13 cellular contexts compared by ENCODE assay signal in the genomic region with DNA sequence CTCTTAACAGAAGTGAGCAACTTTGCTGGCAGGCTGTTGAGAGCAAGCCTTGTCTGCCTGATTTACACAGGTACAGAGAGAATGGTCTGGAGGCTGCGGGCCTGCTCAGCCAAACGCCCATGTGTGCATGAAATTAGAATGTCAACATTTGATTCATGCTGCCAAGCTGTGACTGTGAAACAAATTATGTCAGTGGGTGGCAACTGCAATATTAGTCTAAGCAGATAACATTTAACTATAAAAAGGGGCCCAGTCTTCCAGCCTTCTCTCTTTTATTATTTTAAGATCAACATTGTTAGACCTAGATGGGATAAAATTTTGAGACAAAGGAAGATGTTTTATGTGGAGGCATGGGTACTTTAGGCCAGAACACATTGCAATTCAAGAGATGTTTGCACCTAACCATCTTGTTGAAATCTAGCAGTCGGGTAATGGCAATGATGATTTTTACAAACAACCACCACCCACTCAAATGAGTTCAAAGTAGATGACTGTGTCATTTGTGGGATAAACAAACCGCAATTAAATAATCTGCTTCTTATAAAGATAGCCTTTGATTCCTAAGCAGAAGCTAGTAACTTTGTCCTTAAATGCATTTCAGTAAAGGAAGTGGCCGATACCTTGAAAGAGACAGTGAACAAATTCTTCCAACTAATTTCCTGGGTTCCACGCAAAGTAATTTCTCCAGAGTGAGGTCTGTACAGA.
DNase-seq lines count a peak whose midpoint lies in the region; ATAC-seq, FAIRE-seq and TF ChIP-seq lines count a peak whose summit lies in the region.
"Had no signal": no experiment of that assay in that cellular context is flagged by ENCODE, and none has a peak within 500 bp of the region (broad histone marks: within the 10 kb centered on the region; RNA-seq: fewer than 3 reads in every experiment).

No MANE protein-coding gene starts in this region.

- dilution Hi-C loops in endothelial cell of umbilical vein (cut with MboI; ENCODE audit: extremely low pct_ligation_motif_present, low sequenced_read_pairs), result no loop called here

- H3K27me3 ChIP-seq in endothelial cell of umbilical vein (ENCODE audit: control insufficient read depth in 2 of 2, insufficient read depth in 2 of 2, low read length in 2 of 2) (peaks cover 2 to 9% of the 10 kb centered on the region in 2 experiments), smooth muscle cell (ENCODE audit: low read depth) (no peaks in the 10 kb centered on the region)
- H3K27me3 ChIP-seq: sigmoid colon, SJSA1, thyroid gland had no signal

- no peak overlapping the region for H3K9ac ChIP-seq in endothelial cell of umbilical vein (replicated peaks; ENCODE audit: extremely low read depth, insufficient read depth, low read length)
- H3K9ac ChIP-seq in smooth muscle cell (ENCODE audit: low read depth), result no peak overlapping the region

- H2AFZ ChIP-seq in endothelial cell of umbilical vein (ENCODE audit: low read depth, low read length) (no peak overlapping the region), smooth muscle cell (ENCODE audit: low read depth) (no peak overlapping the region)

- H3K9me3 ChIP-seq in endothelial cell of umbilical vein (replicated peaks; ENCODE audit: control insufficient read depth, insufficient read depth, low read length), result no peaks in the 10 kb centered on the region
- no peaks in the 10 kb centered on the region for H3K9me3 ChIP-seq in smooth muscle cell (replicated peaks; ENCODE audit: low read depth)
- H3K9me3 ChIP-seq: SJSA1, thyroid gland had no signal

- intact Hi-C loops in activated CD4-positive, alpha-beta memory T cell treated with anti-CD3 and anti-CD28 coated beads for 36 hours (cut with micrococcal nuclease), result no loop called here
- intact Hi-C loops in endothelial cell of umbilical vein (cut with micrococcal nuclease), result no loop called here

- H3K27me3 Mint-ChIP-seq in activated CD4-positive, alpha-beta memory T cell treated with anti-CD3 and anti-CD28 coated beads for 36 hours, result peaks cover 10% of the 10 kb centered on the region
- H3K27me3 Mint-ChIP-seq in activated CD4-positive, alpha-beta memory T cell treated with anti-CD3 and anti-CD28 coated beads, Interleukin-2, amount 10 ng/mL, durations not matched to agents 7 days and 5 days, result peaks cover 6% of the 10 kb centered on the region
- H3K27me3 Mint-ChIP-seq in activated CD8-positive, alpha-beta memory T cell treated with anti-CD3 and anti-CD28 coated beads, Interleukin-2, amount 10 ng/mL, durations not matched to agents 7 days and 5 days, result peaks cover 9% of the 10 kb centered on the region

- CTCF ChIA-PET in activated CD4-positive, alpha-beta memory T cell treated with anti-CD3 and anti-CD28 coated beads for 36 hours (lab: Charles Lee), result no interaction called here
- CTCF ChIA-PET in activated CD4-positive, alpha-beta memory T cell treated with anti-CD3 and anti-CD28 coated beads, Interleukin-2, amount 10 ng/mL, durations not matched to agents 7 days and 5 days (lab: Charles Lee), result no interaction called here
- CTCF ChIA-PET in endothelial cell of umbilical vein (lab: Charles Lee), result no interaction called here
- CTCF ChIA-PET in activated CD8-positive, alpha-beta memory T cell treated with anti-CD3 and anti-CD28 coated beads, Interleukin-2, amount 10 ng/mL, durations not matched to agents 7 days and 5 days (lab: Charles Lee), result interaction anchor here (1.1 kb wide), 1 partner anchor 157 kb away, joined by 3 read pairs; no protein-coding TSS in a partner anchor

- H3K4me3 ChIP-seq in endothelial cell of umbilical vein (replicated peaks in 1 of 3; ENCODE audit: insufficient read depth in 1 of 3, low read depth in 1 of 3, low read length in 3 of 3) (no peak overlapping the region), smooth muscle cell (no peak overlapping the region)
- H3K4me3 ChIP-seq: sigmoid colon, SJSA1, thyroid gland had no signal

- no peaks in the 10 kb centered on the region for H3K9me1 ChIP-seq in endothelial cell of umbilical vein (replicated peaks; ENCODE audit: control insufficient read depth, extremely low read depth, insufficient read depth, low read length)

- no peaks in the 10 kb centered on the region for H3K79me2 ChIP-seq in endothelial cell of umbilical vein (ENCODE audit: control insufficient read depth, insufficient read depth, low read length)
- no peaks in the 10 kb centered on the region for H3K79me2 ChIP-seq in smooth muscle cell (ENCODE audit: low read depth)

- H3K4me1 Mint-ChIP-seq in activated CD4-positive, alpha-beta memory T cell treated with anti-CD3 and anti-CD28 coated beads for 36 hours (ENCODE audit: low read depth), result peaks cover 52% of the 10 kb centered on the region
- H3K4me1 Mint-ChIP-seq in activated CD4-positive, alpha-beta memory T cell treated with anti-CD3 and anti-CD28 coated beads, Interleukin-2, amount 10 ng/mL, durations not matched to agents 7 days and 5 days, result peaks cover 42% of the 10 kb centered on the region
- peaks cover 50% of the 10 kb centered on the region for H3K4me1 Mint-ChIP-seq in activated CD8-positive, alpha-beta memory T cell treated with anti-CD3 and anti-CD28 coated beads, Interleukin-2, amount 10 ng/mL, durations not matched to agents 7 days and 5 days

- FAIRE-seq in endothelial cell of umbilical vein (lab: Jason Lieb, UNC), result no peak

- H3K36me3 ChIP-seq in endothelial cell of umbilical vein (ENCODE audit: control insufficient read depth in 2 of 2, extremely low read depth in 1 of 2, insufficient read depth in 2 of 2, low read length in 2 of 2), result no peaks in the 10 kb centered on the region
- no peaks in the 10 kb centered on the region for H3K36me3 ChIP-seq in smooth muscle cell (ENCODE audit: low read depth)
- H3K36me3 ChIP-seq: sigmoid colon, SJSA1, thyroid gland had no signal

- peaks cover 15% of the 10 kb centered on the region for H3F3A ChIP-seq in smooth muscle cell (ENCODE audit: low read depth)

- no peaks in the 10 kb centered on the region for H3K36me3 Mint-ChIP-seq in activated CD4-positive, alpha-beta memory T cell treated with anti-CD3 and anti-CD28 coated beads for 36 hours
- no peaks in the 10 kb centered on the region for H3K36me3 Mint-ChIP-seq in activated CD4-positive, alpha-beta memory T cell treated with anti-CD3 and anti-CD28 coated beads, Interleukin-2, amount 10 ng/mL, durations not matched to agents 7 days and 5 days (ENCODE audit: low read depth)
- peaks cover 4% of the 10 kb centered on the region for H3K36me3 Mint-ChIP-seq in activated CD8-positive, alpha-beta memory T cell treated with anti-CD3 and anti-CD28 coated beads, Interleukin-2, amount 10 ng/mL, durations not matched to agents 7 days and 5 days

- H3K4me2 ChIP-seq in endothelial cell of umbilical vein (ENCODE audit: insufficient read depth, low read length) (no peak overlapping the region), smooth muscle cell (peak overlapping the region; percentile 50)

- no peak for ATAC-seq in activated CD8-positive, alpha-beta memory T cell treated with anti-CD3 and anti-CD28 coated beads, Interleukin-2, amount 10 ng/mL, durations not matched to agents 7 days and 5 days
- no peak for ATAC-seq in GM18519 (IDR thresholded peaks at IDR 0.05; ENCODE audit: low FRiP score, unreplicated experiment)

- BruUV-seq in endothelial cell of umbilical vein (replicated peaks; lab: Mats Ljungman, UMichigan), result no TSS peak

- POLR2A ChIA-PET in activated CD4-positive, alpha-beta memory T cell treated with anti-CD3 and anti-CD28 coated beads for 36 hours (lab: Charles Lee), result no interaction called here
- POLR2A ChIA-PET in activated CD4-positive, alpha-beta memory T cell treated with anti-CD3 and anti-CD28 coated beads, Interleukin-2, amount 10 ng/mL, durations not matched to agents 7 days and 5 days (lab: Charles Lee), result no interaction called here
- POLR2A ChIA-PET in endothelial cell of umbilical vein (lab: Charles Lee), result no interaction called here

- no peak overlapping the region for H3K4me3 Mint-ChIP-seq in activated CD4-positive, alpha-beta memory T cell treated with anti-CD3 and anti-CD28 coated beads for 36 hours
- H3K4me3 Mint-ChIP-seq in activated CD4-positive, alpha-beta memory T cell treated with anti-CD3 and anti-CD28 coated beads, Interleukin-2, amount 10 ng/mL, durations not matched to agents 7 days and 5 days, result no peak overlapping the region
- no peak overlapping the region for H3K4me3 Mint-ChIP-seq in activated CD8-positive, alpha-beta memory T cell treated with anti-CD3 and anti-CD28 coated beads, Interleukin-2, amount 10 ng/mL, durations not matched to agents 7 days and 5 days

- no peak for TF ChIP-seq POLR2A in endothelial cell of umbilical vein (IDR thresholded peaks at IDR 0.05; ENCODE audit: low read depth, low read length)

- TF ChIP-seq CTCF in endothelial cell of umbilical vein (IDR thresholded peaks at IDR 0.05; ENCODE audit: extremely low read depth in 1 of 2, insufficient read depth in 1 of 2, low read depth in 1 of 2, low read length in 2 of 2), result no peak
- TF ChIP-seq CTCF in smooth muscle cell (IDR thresholded peaks at IDR 0.05; ENCODE audit: borderline replicate concordance, insufficient read depth, poor library complexity, severe bottlenecking), result no peak

- no peak overlapping the region for H3K27ac Mint-ChIP-seq in activated CD4-positive, alpha-beta memory T cell treated with anti-CD3 and anti-CD28 coated beads for 36 hours
- no peak overlapping the region for H3K27ac Mint-ChIP-seq in activated CD4-positive, alpha-beta memory T cell treated with anti-CD3 and anti-CD28 coated beads, Interleukin-2, amount 10 ng/mL, durations not matched to agents 7 days and 5 days
- H3K27ac Mint-ChIP-seq in activated CD8-positive, alpha-beta memory T cell treated with anti-CD3 and anti-CD28 coated beads, Interleukin-2, amount 10 ng/mL, durations not matched to agents 7 days and 5 days, result no peak overlapping the region

- H4K20me1 ChIP-seq in endothelial cell of umbilical vein (replicated peaks; ENCODE audit: control insufficient read depth, extremely low read depth, insufficient read depth, low read length) (no peaks in the 10 kb centered on the region), smooth muscle cell (ENCODE audit: low read depth) (no peaks in the 10 kb centered on the region)

- H3K27ac ChIP-seq in endothelial cell of umbilical vein (ENCODE audit: insufficient read depth, low read depth, low read length) (no peak overlapping the region), smooth muscle cell (ENCODE audit: low read depth) (peak overlapping the region; percentile 57)
- H3K27ac ChIP-seq: sigmoid colon, SJSA1, thyroid gland had no signal

- H3K4me1 ChIP-seq in endothelial cell of umbilical vein (ENCODE audit: control insufficient read depth, extremely low read depth, insufficient read depth, low read length), result peaks cover 7% of the 10 kb centered on the region
- H3K4me1 ChIP-seq in smooth muscle cell (ENCODE audit: low read depth), result peaks cover 22% of the 10 kb centered on the region
- H3K4me1 ChIP-seq: sigmoid colon had no signal

- 21% methylated on average over 6 of the region's 6 CpGs for WGBS in smooth muscle cell (ENCODE audit: low lambda C conversion rate)

- peak; percentile 11 for DNase-seq in activated CD4-positive, alpha-beta memory T cell treated with anti-CD3 and anti-CD28 coated beads for 36 hours
- no peak for DNase-seq in activated CD4-positive, alpha-beta memory T cell treated with anti-CD3 and anti-CD28 coated beads, Interleukin-2, amount 10 ng/mL, durations not matched to agents 7 days and 5 days
- DNase-seq in NCI-H748 (lab: John Stamatoyannopoulos, UW; ENCODE audit: unreplicated experiment) (peak; percentile 85), endothelial cell of umbilical vein (ENCODE audit: low read depth, low spot score) (peak; percentile 30), smooth muscle cell (lab: John Stamatoyannopoulos, UW; ENCODE audit: unreplicated experiment) (no peak), HuH-7 (ENCODE audit: low spot score) (no peak)
- DNase-seq in activated CD8-positive, alpha-beta memory T cell treated with anti-CD3 and anti-CD28 coated beads, Interleukin-2, amount 10 ng/mL, durations not matched to agents 7 days and 5 days, result no peak
- DNase-seq: activated CD4-positive, CD25-positive, alpha-beta regulatory T cell treated with anti-CD3 and anti-CD28 coated beads, Interleukin-2, amount 50 U/mL, for 72 hours; erythroblast; sigmoid colon had no signal

- no peaks in the 10 kb centered on the region for H3K9me3 Mint-ChIP-seq in activated CD4-positive, alpha-beta memory T cell treated with anti-CD3 and anti-CD28 coated beads for 36 hours
- no peaks in the 10 kb centered on the region for H3K9me3 Mint-ChIP-seq in activated CD4-positive, alpha-beta memory T cell treated with anti-CD3 and anti-CD28 coated beads, Interleukin-2, amount 10 ng/mL, durations not matched to agents 7 days and 5 days
- no peaks in the 10 kb centered on the region for H3K9me3 Mint-ChIP-seq in activated CD8-positive, alpha-beta memory T cell treated with anti-CD3 and anti-CD28 coated beads, Interleukin-2, amount 10 ng/mL, durations not matched to agents 7 days and 5 days (ENCODE audit: low read depth)

Comparison
In these comparisons a context has a peak if more than half of its experiments do, and no peak if none do; other contexts are left out.
1. DNase-seq: peak in activated CD4-positive, alpha-beta memory T cell treated with anti-CD3 and anti-CD28 coated beads for 36 hours (single experiment), NCI-H748 (single experiment) and endothelial cell of umbilical vein (single experiment); none in activated CD4-positive, alpha-beta memory T cell treated with anti-CD3 and anti-CD28 coated beads, Interleukin-2, amount 10 ng/mL, durations not matched to agents 7 days and 5 days (single experiment), smooth muscle cell (single experiment), activated CD8-positive, alpha-beta memory T cell treated with anti-CD3 and anti-CD28 coated beads, Interleukin-2, amount 10 ng/mL, durations not matched to agents 7 days and 5 days (single experiment) and HuH-7 (single experiment).